Comparison of ENCODE assay signal across 28 cellular contexts in genomic region chr2:23686405-23687029, GRCh38.
"Had no signal": no experiment of that assay in that cellular context is flagged by ENCODE, and none has a peak within 500 bp of the region (broad histone marks: within the 10 kb centered on the region; RNA-seq: fewer than 3 reads in every experiment).

No MANE protein-coding gene starts in this region.

- H3K4me1 ChIP-seq: body of pancreas had no signal

- H3K27me3 Mint-ChIP-seq: activated naive CD8-positive, alpha-beta T cell treated with anti-CD3 and anti-CD28 coated beads, Interleukin-2, amount 50 U/mL, for 24 hours had no signal

- H3K4me3 ChIP-seq: ascending aorta, body of pancreas, K562 had no signal

- H3K36me3 Mint-ChIP-seq: WTC11 had no signal

- DNase-seq: activated CD4-positive, alpha-beta T cell treated with anti-CD3 and anti-CD28 coated beads for 48 hours; activated CD4-positive, alpha-beta T cell treated with anti-CD3 and anti-CD28 coated beads, Interleukin-2, amount 50 U/mL, for 4 hours; activated CD4-positive, CD25-positive, alpha-beta regulatory T cell treated with anti-CD3 and anti-CD28 coated beads, Interleukin-2, amount 50 U/mL, for 72 hours; activated CD8-positive, alpha-beta memory T cell treated with anti-CD3 and anti-CD28 coated beads, Interleukin-2, amount 50 U/mL, for 48 hours; activated CD8-positive, alpha-beta T cell treated with anti-CD3 and anti-CD28 coated beads, Interleukin-2, amount 10 ng/mL, durations not matched to agents 7 days and 5 days; activated naive CD4-positive, alpha-beta T cell treated with anti-CD3 and anti-CD28 coated beads, Interleukin-2, amount 50 U/mL, for 16 hours; activated naive CD8-positive, alpha-beta T cell treated with anti-CD3 and anti-CD28 coated beads, Interleukin-2, amount 50 U/mL, for 24 hours; activated T-cell treated with anti-CD3 and anti-CD28 coated beads, Interleukin-2, amount 50 U/mL, for 1 hour; amniotic stem cell; body of pancreas; cerebellar nuclear complex; Karpas-422; MM.1S; NCI-H146; NCI-H187 treated with DMSO at 0.1 percent for 48 hours; NCI-H2107; NCI-H2171 treated with DMSO at 0.1 percent for 48 hours; NCI-H226; NCI-H526; NCI-H774; OCI-M1; SHP77 treated with DMSO at 0.1 percent for 48 hours; T-helper 9 cell had no signal

- H3K27ac Mint-ChIP-seq: activated CD8-positive, alpha-beta T cell treated with anti-CD3 and anti-CD28 coated beads, Interleukin-2, amount 10 ng/mL, durations not matched to agents 7 days and 5 days; activated naive CD8-positive, alpha-beta T cell treated with anti-CD3 and anti-CD28 coated beads, Interleukin-2, amount 50 U/mL, for 24 hours; WTC11 had no signal

- ATAC-seq: activated CD8-positive, alpha-beta T cell treated with anti-CD3 and anti-CD28 coated beads, Interleukin-2, amount 10 ng/mL, durations not matched to agents 7 days and 5 days; activated naive CD8-positive, alpha-beta T cell treated with anti-CD3 and anti-CD28 coated beads, Interleukin-2, amount 50 U/mL, for 24 hours; body of pancreas; K562; Panc1; WTC11 had no signal

- H3K4me3 Mint-ChIP-seq: activated CD8-positive, alpha-beta T cell treated with anti-CD3 and anti-CD28 coated beads, Interleukin-2, amount 10 ng/mL, durations not matched to agents 7 days and 5 days; activated naive CD8-positive, alpha-beta T cell treated with anti-CD3 and anti-CD28 coated beads, Interleukin-2, amount 50 U/mL, for 24 hours; T-helper 1 cell treated with Interleukin-12 subunit alpha and Interleukin-12 subunit beta and Interleukin-4 antibody, amounts not matched to agents 30 μg/mL and 1 μg/mL, for 36 hours; WTC11 had no signal

- H3K9me3 Mint-ChIP-seq: activated naive CD8-positive, alpha-beta T cell treated with anti-CD3 and anti-CD28 coated beads, Interleukin-2, amount 50 U/mL, for 24 hours; T-helper 1 cell treated with Interleukin-12 subunit alpha and Interleukin-12 subunit beta and Interleukin-4 antibody, amounts not matched to agents 30 μg/mL and 1 μg/mL, for 36 hours; WTC11 had no signal

- H3K9me3 ChIP-seq: ascending aorta, body of pancreas had no signal

- H3K27ac ChIP-seq: ascending aorta, body of pancreas had no signal

- H3K4me1 Mint-ChIP-seq: activated naive CD8-positive, alpha-beta T cell treated with anti-CD3 and anti-CD28 coated beads, Interleukin-2, amount 50 U/mL, for 24 hours had no signal

- H3K27me3 ChIP-seq: ascending aorta, body of pancreas had no signal
